Comparison of ENCODE assay signal across 19 cellular contexts in genomic region chr7:158027646-158028045, GRCh38.
"Had no signal": no experiment of that assay in that cellular context is flagged by ENCODE, and none has a peak within 500 bp of the region (broad histone marks: within the 10 kb centered on the region; RNA-seq: fewer than 3 reads in every experiment).

No MANE protein-coding gene starts in this region.

- H3K4me3 Mint-ChIP-seq: activated CD8-positive, alpha-beta T cell treated with anti-CD3 and anti-CD28 coated beads, Interleukin-2, amount 10 ng/mL, durations not matched to agents 7 days and 5 days; activated naive CD4-positive, alpha-beta T cell treated with anti-CD3 and anti-CD28 coated beads, Interleukin-2, amount 50 U/mL, for 24 hours; T-helper 1 cell treated with Interleukin-12 subunit alpha and Interleukin-12 subunit beta and Interleukin-4 antibody, amounts not matched to agents 30 μg/mL and 1 μg/mL, for 36 hours; WTC11 had no signal

- H3K27ac Mint-ChIP-seq: activated CD8-positive, alpha-beta T cell treated with anti-CD3 and anti-CD28 coated beads, Interleukin-2, amount 10 ng/mL, durations not matched to agents 7 days and 5 days; activated naive CD4-positive, alpha-beta T cell treated with anti-CD3 and anti-CD28 coated beads, Interleukin-2, amount 50 U/mL, for 24 hours; T-helper 1 cell treated with Interleukin-12 subunit alpha and Interleukin-12 subunit beta and Interleukin-4 antibody, amounts not matched to agents 30 μg/mL and 1 μg/mL, for 36 hours; WTC11 had no signal

- H3K4me3 ChIP-seq: Peyer's patch, SJSA1 had no signal

- H3K9me3 ChIP-seq: Peyer's patch had no signal

- H3K4me1 ChIP-seq: Peyer's patch, SJSA1 had no signal

- H3K27ac ChIP-seq: Peyer's patch, RWPE1, SJSA1 had no signal

- H3K9me3 Mint-ChIP-seq: activated naive CD4-positive, alpha-beta T cell treated with anti-CD3 and anti-CD28 coated beads, Interleukin-2, amount 50 U/mL, for 24 hours had no signal

- H3K36me3 Mint-ChIP-seq: activated naive CD4-positive, alpha-beta T cell treated with anti-CD3 and anti-CD28 coated beads, Interleukin-2, amount 50 U/mL, for 24 hours had no signal

- H3K36me3 ChIP-seq: Peyer's patch, SJSA1 had no signal

- H3K4me1 Mint-ChIP-seq: activated naive CD4-positive, alpha-beta T cell treated with anti-CD3 and anti-CD28 coated beads, Interleukin-2, amount 50 U/mL, for 24 hours; WTC11 had no signal

- H3K27me3 ChIP-seq: Peyer's patch, SJSA1 had no signal

- DNase-seq: activated CD4-positive, alpha-beta T cell treated with anti-CD3 and anti-CD28 coated beads for 48 hours; activated CD4-positive, alpha-beta T cell treated with anti-CD3 and anti-CD28 coated beads, Interleukin-2, amount 50 U/mL, for 4 hours; activated CD4-positive, CD25-positive, alpha-beta regulatory T cell treated with anti-CD3 and anti-CD28 coated beads, Interleukin-2, amount 50 U/mL, for 72 hours; activated CD8-positive, alpha-beta memory T cell treated with anti-CD3 and anti-CD28 coated beads, Interleukin-2, amount 50 U/mL, for 48 hours; activated CD8-positive, alpha-beta T cell treated with anti-CD3 and anti-CD28 coated beads, Interleukin-2, amount 10 ng/mL, durations not matched to agents 7 days and 5 days; activated effector memory CD4-positive, alpha-beta T cell treated with Interleukin-2 at 50 U/mL for 16 hours; activated naive CD4-positive, alpha-beta T cell; activated T-cell treated with anti-CD3 and anti-CD28 coated beads, Interleukin-2, amount 50 U/mL, for 1 hour; aorta; MM.1S; NCI-H1105; NCI-H1436; NCI-H1694 treated with DMSO at 0.1 percent for 48 hours had no signal

- ATAC-seq: activated CD8-positive, alpha-beta T cell treated with anti-CD3 and anti-CD28 coated beads, Interleukin-2, amount 10 ng/mL, durations not matched to agents 7 days and 5 days; WTC11 had no signal
